26 cellular contexts compared by ENCODE assay signal in genomic region chr2:189066037-189066436, GRCh38.
"Had no signal": no experiment of that assay in that cellular context is flagged by ENCODE, and none has a peak within 500 bp of the region (broad histone marks: within the 10 kb centered on the region; RNA-seq: fewer than 3 reads in every experiment).

No MANE protein-coding gene starts in this region.

- H3K27ac ChIP-seq: dorsolateral prefrontal cortex, esophagus muscularis mucosa, heart right ventricle, uterus had no signal

- H3K36me3 ChIP-seq: uterus had no signal

- H3K36me3 Mint-ChIP-seq: activated naive CD4-positive, alpha-beta T cell treated with anti-CD3 and anti-CD28 coated beads, Interleukin-2, amount 10 ng/mL, durations not matched to agents 7 days and 5 days; memory B cell; stimulated activated naive B cell treated with anti-CD40 and anti-IgM and Interleukin-4, amounts not matched to agents 10 μg/mL and 1 μg/mL and 100 μg/mL, for 72 hours had no signal

- H3K9me3 Mint-ChIP-seq: activated naive CD4-positive, alpha-beta T cell treated with anti-CD3 and anti-CD28 coated beads, Interleukin-2, amount 10 ng/mL, durations not matched to agents 7 days and 5 days; activated naive CD8-positive, alpha-beta T cell treated with anti-CD3 and anti-CD28 coated beads, Interleukin-2, amount 50 U/mL, for 24 hours; brain; effector memory CD8-positive, alpha-beta T cell; memory B cell; stimulated activated naive B cell treated with anti-CD40 and anti-IgM and Interleukin-4, amounts not matched to agents 10 μg/mL and 1 μg/mL and 100 μg/mL, for 72 hours; T-helper 1 cell treated with Interleukin-12 subunit alpha and Interleukin-12 subunit beta and Interleukin-4 antibody, amounts not matched to agents 30 μg/mL and 1 μg/mL, for 36 hours had no signal

- H3K9me3 ChIP-seq: esophagus muscularis mucosa, heart right ventricle, mucosa of descending colon, uterus had no signal

- H3K27ac Mint-ChIP-seq: activated naive CD4-positive, alpha-beta T cell treated with anti-CD3 and anti-CD28 coated beads, Interleukin-2, amount 10 ng/mL, durations not matched to agents 7 days and 5 days; activated naive CD8-positive, alpha-beta T cell treated with anti-CD3 and anti-CD28 coated beads, Interleukin-2, amount 50 U/mL, for 24 hours; effector memory CD8-positive, alpha-beta T cell; memory B cell; stimulated activated naive B cell treated with anti-CD40 and anti-IgM and Interleukin-4, amounts not matched to agents 10 μg/mL and 1 μg/mL and 100 μg/mL, for 72 hours; T-helper 1 cell treated with Interleukin-12 subunit alpha and Interleukin-12 subunit beta and Interleukin-4 antibody, amounts not matched to agents 30 μg/mL and 1 μg/mL, for 36 hours had no signal

- ATAC-seq: activated naive CD8-positive, alpha-beta T cell treated with anti-CD3 and anti-CD28 coated beads, Interleukin-2, amount 50 U/mL, for 24 hours; effector memory CD8-positive, alpha-beta T cell; heart right ventricle; left cardiac atrium; mucosa of descending colon; sciatic nerve; stimulated activated naive B cell treated with anti-CD40 and anti-IgM and Interleukin-4, amounts not matched to agents 10 μg/mL and 1 μg/mL and 100 μg/mL, for 72 hours had no signal

- H3K4me1 Mint-ChIP-seq: activated naive CD4-positive, alpha-beta T cell treated with anti-CD3 and anti-CD28 coated beads, Interleukin-2, amount 10 ng/mL, durations not matched to agents 7 days and 5 days; activated naive CD8-positive, alpha-beta T cell treated with anti-CD3 and anti-CD28 coated beads, Interleukin-2, amount 50 U/mL, for 24 hours; memory B cell; stimulated activated naive B cell treated with anti-CD40 and anti-IgM and Interleukin-4, amounts not matched to agents 10 μg/mL and 1 μg/mL and 100 μg/mL, for 72 hours had no signal

- H3K4me1 ChIP-seq: esophagus muscularis mucosa, uterus had no signal

- FAIRE-seq: colon had no signal

- DNase-seq: activated CD4-positive, alpha-beta T cell treated with anti-CD3 and anti-CD28 coated beads for 4 hours; activated CD4-positive, alpha-beta T cell treated with anti-CD3 and anti-CD28 coated beads, Interleukin-2, amount 50 U/mL, for 48 hours; activated CD4-positive, CD25-positive, alpha-beta regulatory T cell; activated effector memory CD4-positive, alpha-beta T cell treated with anti-CD3 and anti-CD28 coated beads, Interleukin-2, amount 50 U/mL, for 16 hours; activated naive CD4-positive, alpha-beta T cell treated with anti-CD3 and anti-CD28 coated beads, Interleukin-2, amount 10 ng/mL, durations not matched to agents 7 days and 5 days; activated naive CD8-positive, alpha-beta T cell treated with anti-CD3 and anti-CD28 coated beads, Interleukin-2, amount 50 U/mL, for 24 hours; caudate nucleus; dorsolateral prefrontal cortex; effector memory CD8-positive, alpha-beta T cell; heart right ventricle; islet precursor cell; left cardiac atrium; mucosa of descending colon; nucleus accumbens; posterior cingulate gyrus; small intestine; stimulated activated CD4-positive, alpha-beta T cell treated with anti-CD3 and anti-CD28 coated beads, Interleukin-15, amount 100 ng/mL, for 24 hours; stimulated activated naive B cell treated with anti-CD40 and anti-IgM and Interleukin-4, amounts not matched to agents 10 μg/mL and 1 μg/mL and 100 μg/mL, for 72 hours; T1000; uterus had no signal

- H3K4me3 Mint-ChIP-seq: activated naive CD4-positive, alpha-beta T cell treated with anti-CD3 and anti-CD28 coated beads, Interleukin-2, amount 10 ng/mL, durations not matched to agents 7 days and 5 days; activated naive CD8-positive, alpha-beta T cell treated with anti-CD3 and anti-CD28 coated beads, Interleukin-2, amount 50 U/mL, for 24 hours; brain; effector memory CD8-positive, alpha-beta T cell; memory B cell; stimulated activated naive B cell treated with anti-CD40 and anti-IgM and Interleukin-4, amounts not matched to agents 10 μg/mL and 1 μg/mL and 100 μg/mL, for 72 hours; T-helper 1 cell treated with Interleukin-12 subunit alpha and Interleukin-12 subunit beta and Interleukin-4 antibody, amounts not matched to agents 30 μg/mL and 1 μg/mL, for 36 hours had no signal

- H3K4me3 ChIP-seq: dorsolateral prefrontal cortex, esophagus muscularis mucosa, heart right ventricle, mucosa of descending colon, uterus had no signal

- H3K27me3 Mint-ChIP-seq: activated naive CD4-positive, alpha-beta T cell treated with anti-CD3 and anti-CD28 coated beads, Interleukin-2, amount 10 ng/mL, durations not matched to agents 7 days and 5 days; activated naive CD8-positive, alpha-beta T cell treated with anti-CD3 and anti-CD28 coated beads, Interleukin-2, amount 50 U/mL, for 24 hours; effector memory CD8-positive, alpha-beta T cell; memory B cell; stimulated activated naive B cell treated with anti-CD40 and anti-IgM and Interleukin-4, amounts not matched to agents 10 μg/mL and 1 μg/mL and 100 μg/mL, for 72 hours had no signal

- H3K27me3 ChIP-seq: dorsolateral prefrontal cortex, esophagus muscularis mucosa, heart right ventricle, uterus had no signal
